In genomic region chr16:11576427-11577289, GRCh38 we compare ENCODE assay signal across 1 cellular context.
TF ChIP-seq lines count a peak whose summit lies in the region.

No MANE protein-coding gene starts in this region.

TF ChIP-seq in GM12878, 131 proteins besides CTCF, POLR2A, EP300 and RAD21 (continued from another document and continues in another):
- no peak for TF ChIP-seq ZBTB4 (CRISPR knock-in tag; IDR thresholded peaks at IDR 0.05)
- no peak for TF ChIP-seq SMARCA5 (IDR thresholded peaks at IDR 0.05)
- TF ChIP-seq CREB1 (IDR thresholded peaks at IDR 0.05; ENCODE audit: low read depth) = 0 out of 2 replicates have a peak, but pooled peaks have one; percentile 41
- no peak for TF ChIP-seq CBX5 (IDR thresholded peaks at IDR 0.05; ENCODE audit: low read depth)
- TF ChIP-seq ZZZ3 (IDR thresholded peaks at IDR 0.05; ENCODE audit: control insufficient read depth, insufficient read length, low read depth) = no peak
- TF ChIP-seq NRF1 (conservative IDR thresholded peaks at IDR 0.05; ENCODE audit: low read depth, low read length) = no peak
- TF ChIP-seq ZBTB40 (IDR thresholded peaks at IDR 0.05; ENCODE audit: borderline replicate concordance) = no peak
- no peak for TF ChIP-seq HDAC2 (IDR thresholded peaks at IDR 0.05)
- TF ChIP-seq BMI1 (IDR thresholded peaks at IDR 0.05; ENCODE audit: borderline replicate concordance) = no peak
- TF ChIP-seq EED (IDR thresholded peaks at IDR 0.05; ENCODE audit: low read depth) = peak; percentile 77
- TF ChIP-seq SMAD1 (IDR thresholded peaks at IDR 0.05; ENCODE audit: low read depth, partially characterized antibody) = no peak
- peak; percentile 72; the same call in 1 of the 2 replicates for TF ChIP-seq RELB (IDR thresholded peaks at IDR 0.05; ENCODE audit: low read depth)
- no peak; the same call in 1 of the 2 replicates for TF ChIP-seq WRNIP1 (IDR thresholded peaks at IDR 0.05; ENCODE audit: borderline replicate concordance, low read depth, low read length)
- no peak; the same call in 1 of the 2 replicates for TF ChIP-seq SMC3 (IDR thresholded peaks at IDR 0.05; ENCODE audit: borderline replicate concordance, low read length)
- TF ChIP-seq ZBTB33 (IDR thresholded peaks at IDR 0.05) = no peak
- TF ChIP-seq NBN (IDR thresholded peaks at IDR 0.05) = peak; percentile 50; the same call in 1 of the 2 replicates
- TF ChIP-seq MAX (IDR thresholded peaks at IDR 0.05; ENCODE audit: low read depth, low read length) = no peak; the same call in 1 of the 2 replicates
- TF ChIP-seq ASH2L (IDR thresholded peaks at IDR 0.05; ENCODE audit: borderline replicate concordance, low read depth) = no peak
- no peak for TF ChIP-seq PAX8 (IDR thresholded peaks at IDR 0.05)
- no peak for TF ChIP-seq CEBPZ (IDR thresholded peaks at IDR 0.05; ENCODE audit: low read depth, low read length)
- TF ChIP-seq NR2F1 (conservative IDR thresholded peaks at IDR 0.05) = no peak
- no peak for TF ChIP-seq ZNF24 (IDR thresholded peaks at IDR 0.05)
- no peak for TF ChIP-seq NR2C1 (IDR thresholded peaks at IDR 0.05)
- no peak for TF ChIP-seq CBX3 (IDR thresholded peaks at IDR 0.05; ENCODE audit: borderline replicate concordance, low read depth)
- no peak for TF ChIP-seq STAT3 (IDR thresholded peaks at IDR 0.05; ENCODE audit: low read depth, low read length)
- TF ChIP-seq GABPA (IDR thresholded peaks at IDR 0.05; ENCODE audit: low read depth) = no peak
- peak; percentile 72 for TF ChIP-seq RUNX3 (IDR thresholded peaks at IDR 0.05; ENCODE audit: low read length)
- 0 out of 2 replicates have a peak, but pooled peaks have one; percentile 7 for TF ChIP-seq IRF4 (IDR thresholded peaks at IDR 0.05; ENCODE audit: low read depth, low read length)
- peak; percentile 63 for TF ChIP-seq SKIL (IDR thresholded peaks at IDR 0.05; ENCODE audit: low read depth, poor library complexity, severe bottlenecking)
- peak in 1 of 2 experiments; percentile 78; a peak in 2 of 4 replicates for TF ChIP-seq ETV6 (conservative IDR thresholded peaks at IDR 0.05 in 1 of 2, IDR thresholded peaks at IDR 0.05 in 1 of 2; ENCODE audit: borderline replicate concordance in 1 of 2, low read depth in 1 of 2)
- no peak for TF ChIP-seq ELK1 (IDR thresholded peaks at IDR 0.05; ENCODE audit: low read depth, low read length)
- no peak for TF ChIP-seq ZNF622 (IDR thresholded peaks at IDR 0.05)
- no peak for TF ChIP-seq SUPT20H (IDR thresholded peaks at IDR 0.05; ENCODE audit: borderline replicate concordance, control insufficient read depth, low read depth, low read length)
- TF ChIP-seq SRF (IDR thresholded peaks at IDR 0.05; ENCODE audit: low read depth in 2 of 2, low read length in 2 of 2) = no peak
- no peak for TF ChIP-seq RBBP5 (conservative IDR thresholded peaks at IDR 0.05)
- no peak for TF ChIP-seq NR2C2 (IDR thresholded peaks at IDR 0.05; ENCODE audit: borderline replicate concordance, control insufficient read depth, insufficient read length, low read depth)
- TF ChIP-seq ZNF384 (IDR thresholded peaks at IDR 0.05; ENCODE audit: borderline replicate concordance, low read depth, low read length) = no peak
- peak; percentile 70; the same call in 1 of the 2 replicates for TF ChIP-seq ZBED1 (IDR thresholded peaks at IDR 0.05; ENCODE audit: borderline replicate concordance)
- TF ChIP-seq BACH1 (IDR thresholded peaks at IDR 0.05; ENCODE audit: borderline replicate concordance) = no peak
- no peak for TF ChIP-seq KLF5 (IDR thresholded peaks at IDR 0.05; ENCODE audit: partially characterized antibody)
- no peak for TF ChIP-seq RCOR1 (conservative IDR thresholded peaks at IDR 0.05; ENCODE audit: low read depth, low read length)
- TF ChIP-seq EZH2 (IDR thresholded peaks at IDR 0.05; ENCODE audit: borderline replicate concordance, control insufficient read depth, low read depth, low read length) = no peak
- no peak for TF ChIP-seq TCF7 (IDR thresholded peaks at IDR 0.05; ENCODE audit: borderline replicate concordance)
- TF ChIP-seq SP1 (IDR thresholded peaks at IDR 0.05; ENCODE audit: low read depth, low read length) = no peak
- TF ChIP-seq YY1 (IDR thresholded peaks at IDR 0.05; ENCODE audit: low read depth, low read length) = no peak
- no peak for TF ChIP-seq TCF12 (IDR thresholded peaks at IDR 0.05; ENCODE audit: low read depth, low read length)
- TF ChIP-seq SMAD5 (IDR thresholded peaks at IDR 0.05; ENCODE audit: low read depth) = no peak
- TF ChIP-seq IKZF1 (conservative IDR thresholded peaks at IDR 0.05) = peak; percentile 81
